In genomic region chr1:20486457-20487235, GRCh38 we compare ENCODE assay signal across 1 cellular context.
TF ChIP-seq lines count a peak whose summit lies in the region.

No MANE protein-coding gene starts in this region.

TF ChIP-seq in HepG2, 621 proteins besides CTCF, POLR2A, EP300 and RAD21 (continued from another document and continues in another):
- TF ChIP-seq, protein P1, sequence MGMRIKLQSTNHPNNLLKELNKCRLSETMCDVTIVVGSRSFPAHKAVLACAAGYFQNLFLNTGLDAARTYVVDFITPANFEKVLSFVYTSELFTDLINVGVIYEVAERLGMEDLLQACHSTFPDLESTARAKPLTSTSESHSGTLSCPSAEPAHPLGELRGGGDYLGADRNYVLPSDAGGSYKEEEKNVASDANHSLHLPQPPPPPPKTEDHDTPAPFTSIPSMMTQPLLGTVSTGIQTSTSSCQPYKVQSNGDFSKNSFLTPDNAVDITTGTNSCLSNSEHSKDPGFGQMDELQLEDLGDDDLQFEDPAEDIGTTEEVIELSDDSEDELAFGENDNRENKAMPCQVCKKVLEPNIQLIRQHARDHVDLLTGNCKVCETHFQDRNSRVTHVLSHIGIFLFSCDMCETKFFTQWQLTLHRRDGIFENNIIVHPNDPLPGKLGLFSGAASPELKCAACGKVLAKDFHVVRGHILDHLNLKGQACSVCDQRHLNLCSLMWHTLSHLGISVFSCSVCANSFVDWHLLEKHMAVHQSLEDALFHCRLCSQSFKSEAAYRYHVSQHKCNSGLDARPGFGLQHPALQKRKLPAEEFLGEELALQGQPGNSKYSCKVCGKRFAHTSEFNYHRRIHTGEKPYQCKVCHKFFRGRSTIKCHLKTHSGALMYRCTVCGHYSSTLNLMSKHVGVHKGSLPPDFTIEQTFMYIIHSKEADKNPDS (CRISPR knock-in tag; IDR thresholded peaks at IDR 0.05), result peak; percentile 77; the same call in 1 of the 2 replicates
- TF ChIP-seq MLLT10 (CRISPR knock-in tag; IDR thresholded peaks at IDR 0.05) (no peak), ZNF12 (CRISPR knock-in tag; IDR thresholded peaks at IDR 0.05) (no peak), ZNF75D (CRISPR knock-in tag; IDR thresholded peaks at IDR 0.05; ENCODE audit: borderline replicate concordance) (no peak), HIVEP1 (CRISPR knock-in tag; IDR thresholded peaks at IDR 0.05) (peak; percentile 94), PHB2 (IDR thresholded peaks at IDR 0.05; ENCODE audit: partially characterized antibody) (no peak), ZFP36 (IDR thresholded peaks at IDR 0.05; ENCODE audit: borderline replicate concordance, low read depth, low read length, partially characterized antibody) (no peak), ZNF674 (CRISPR knock-in tag; IDR thresholded peaks at IDR 0.05; ENCODE audit: low read depth) (no peak), ZNF432 (CRISPR knock-in tag; IDR thresholded peaks at IDR 0.05; ENCODE audit: borderline replicate concordance) (no peak), ZNF558 (CRISPR knock-in tag; IDR thresholded peaks at IDR 0.05; ENCODE audit: borderline replicate concordance) (peak; percentile 77; the same call in 1 of the 2 replicates), ZNF724P (CRISPR knock-in tag; IDR thresholded peaks at IDR 0.05; ENCODE audit: borderline replicate concordance) (no peak), SOX5 (CRISPR knock-in tag; IDR thresholded peaks at IDR 0.05; ENCODE audit: borderline replicate concordance) (peak; percentile 15; the same call in 1 of the 2 replicates), TFDP1 (CRISPR knock-in tag; IDR thresholded peaks at IDR 0.05; ENCODE audit: borderline replicate concordance) (peak; percentile 13; the same call in 1 of the 2 replicates), HNRNPLL (IDR thresholded peaks at IDR 0.05; ENCODE audit: low read depth, low read length, poor library complexity, severe bottlenecking) (peak; percentile 81), CREB1 (IDR thresholded peaks at IDR 0.05) (no peak), CREB1 (CRISPR knock-in tag; IDR thresholded peaks at IDR 0.05) (peak; percentile 49; the same call in 1 of the 2 replicates), MED13 (CRISPR knock-in tag; IDR thresholded peaks at IDR 0.05) (peak; percentile 77; the same call in 1 of the 2 replicates), NRL (CRISPR knock-in tag; IDR thresholded peaks at IDR 0.05; ENCODE audit: borderline replicate concordance) (peak; percentile 78; the same call in 1 of the 2 replicates), ZNF260 (CRISPR knock-in tag; IDR thresholded peaks at IDR 0.05; ENCODE audit: borderline replicate concordance, low read depth) (no peak), ZSCAN12 (CRISPR knock-in tag; IDR thresholded peaks at IDR 0.05) (no peak), ARID2 (CRISPR knock-in tag; IDR thresholded peaks at IDR 0.05; ENCODE audit: borderline replicate concordance) (peak; percentile 96), ZFX (CRISPR knock-in tag; IDR thresholded peaks at IDR 0.05; ENCODE audit: low read depth) (peak; percentile 93), PRDM4 (CRISPR knock-in tag; IDR thresholded peaks at IDR 0.05; ENCODE audit: borderline replicate concordance) (no peak), SATB2 (CRISPR knock-in tag; IDR thresholded peaks at IDR 0.05) (no peak), NFATC3 (CRISPR knock-in tag; IDR thresholded peaks at IDR 0.05) (no peak), HMG20A (CRISPR knock-in tag; IDR thresholded peaks at IDR 0.05; ENCODE audit: borderline replicate concordance) (peak; percentile 41), ELK4 (CRISPR knock-in tag; IDR thresholded peaks at IDR 0.05; ENCODE audit: borderline replicate concordance) (no peak), SMYD3 (CRISPR knock-in tag; IDR thresholded peaks at IDR 0.05) (0 out of 2 replicates have a peak, but pooled peaks have one; percentile 31)
- TF ChIP-seq, protein P2, sequence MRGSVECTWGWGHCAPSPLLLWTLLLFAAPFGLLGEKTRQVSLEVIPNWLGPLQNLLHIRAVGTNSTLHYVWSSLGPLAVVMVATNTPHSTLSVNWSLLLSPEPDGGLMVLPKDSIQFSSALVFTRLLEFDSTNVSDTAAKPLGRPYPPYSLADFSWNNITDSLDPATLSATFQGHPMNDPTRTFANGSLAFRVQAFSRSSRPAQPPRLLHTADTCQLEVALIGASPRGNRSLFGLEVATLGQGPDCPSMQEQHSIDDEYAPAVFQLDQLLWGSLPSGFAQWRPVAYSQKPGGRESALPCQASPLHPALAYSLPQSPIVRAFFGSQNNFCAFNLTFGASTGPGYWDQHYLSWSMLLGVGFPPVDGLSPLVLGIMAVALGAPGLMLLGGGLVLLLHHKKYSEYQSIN (CRISPR knock-in tag; IDR thresholded peaks at IDR 0.05; ENCODE audit: borderline replicate concordance), result no peak
- TF ChIP-seq, protein P3, sequence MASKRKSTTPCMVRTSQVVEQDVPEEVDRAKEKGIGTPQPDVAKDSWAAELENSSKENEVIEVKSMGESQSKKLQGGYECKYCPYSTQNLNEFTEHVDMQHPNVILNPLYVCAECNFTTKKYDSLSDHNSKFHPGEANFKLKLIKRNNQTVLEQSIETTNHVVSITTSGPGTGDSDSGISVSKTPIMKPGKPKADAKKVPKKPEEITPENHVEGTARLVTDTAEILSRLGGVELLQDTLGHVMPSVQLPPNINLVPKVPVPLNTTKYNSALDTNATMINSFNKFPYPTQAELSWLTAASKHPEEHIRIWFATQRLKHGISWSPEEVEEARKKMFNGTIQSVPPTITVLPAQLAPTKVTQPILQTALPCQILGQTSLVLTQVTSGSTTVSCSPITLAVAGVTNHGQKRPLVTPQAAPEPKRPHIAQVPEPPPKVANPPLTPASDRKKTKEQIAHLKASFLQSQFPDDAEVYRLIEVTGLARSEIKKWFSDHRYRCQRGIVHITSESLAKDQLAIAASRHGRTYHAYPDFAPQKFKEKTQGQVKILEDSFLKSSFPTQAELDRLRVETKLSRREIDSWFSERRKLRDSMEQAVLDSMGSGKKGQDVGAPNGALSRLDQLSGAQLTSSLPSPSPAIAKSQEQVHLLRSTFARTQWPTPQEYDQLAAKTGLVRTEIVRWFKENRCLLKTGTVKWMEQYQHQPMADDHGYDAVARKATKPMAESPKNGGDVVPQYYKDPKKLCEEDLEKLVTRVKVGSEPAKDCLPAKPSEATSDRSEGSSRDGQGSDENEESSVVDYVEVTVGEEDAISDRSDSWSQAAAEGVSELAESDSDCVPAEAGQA (IDR thresholded peaks at IDR 0.05; ENCODE audit: low read depth), result 0 out of 2 replicates have a peak, but pooled peaks have one; percentile 15
- TF ChIP-seq, protein P3 (CRISPR knock-in tag; IDR thresholded peaks at IDR 0.05; ENCODE audit: borderline replicate concordance), result no peak
- TF ChIP-seq, protein P4, sequence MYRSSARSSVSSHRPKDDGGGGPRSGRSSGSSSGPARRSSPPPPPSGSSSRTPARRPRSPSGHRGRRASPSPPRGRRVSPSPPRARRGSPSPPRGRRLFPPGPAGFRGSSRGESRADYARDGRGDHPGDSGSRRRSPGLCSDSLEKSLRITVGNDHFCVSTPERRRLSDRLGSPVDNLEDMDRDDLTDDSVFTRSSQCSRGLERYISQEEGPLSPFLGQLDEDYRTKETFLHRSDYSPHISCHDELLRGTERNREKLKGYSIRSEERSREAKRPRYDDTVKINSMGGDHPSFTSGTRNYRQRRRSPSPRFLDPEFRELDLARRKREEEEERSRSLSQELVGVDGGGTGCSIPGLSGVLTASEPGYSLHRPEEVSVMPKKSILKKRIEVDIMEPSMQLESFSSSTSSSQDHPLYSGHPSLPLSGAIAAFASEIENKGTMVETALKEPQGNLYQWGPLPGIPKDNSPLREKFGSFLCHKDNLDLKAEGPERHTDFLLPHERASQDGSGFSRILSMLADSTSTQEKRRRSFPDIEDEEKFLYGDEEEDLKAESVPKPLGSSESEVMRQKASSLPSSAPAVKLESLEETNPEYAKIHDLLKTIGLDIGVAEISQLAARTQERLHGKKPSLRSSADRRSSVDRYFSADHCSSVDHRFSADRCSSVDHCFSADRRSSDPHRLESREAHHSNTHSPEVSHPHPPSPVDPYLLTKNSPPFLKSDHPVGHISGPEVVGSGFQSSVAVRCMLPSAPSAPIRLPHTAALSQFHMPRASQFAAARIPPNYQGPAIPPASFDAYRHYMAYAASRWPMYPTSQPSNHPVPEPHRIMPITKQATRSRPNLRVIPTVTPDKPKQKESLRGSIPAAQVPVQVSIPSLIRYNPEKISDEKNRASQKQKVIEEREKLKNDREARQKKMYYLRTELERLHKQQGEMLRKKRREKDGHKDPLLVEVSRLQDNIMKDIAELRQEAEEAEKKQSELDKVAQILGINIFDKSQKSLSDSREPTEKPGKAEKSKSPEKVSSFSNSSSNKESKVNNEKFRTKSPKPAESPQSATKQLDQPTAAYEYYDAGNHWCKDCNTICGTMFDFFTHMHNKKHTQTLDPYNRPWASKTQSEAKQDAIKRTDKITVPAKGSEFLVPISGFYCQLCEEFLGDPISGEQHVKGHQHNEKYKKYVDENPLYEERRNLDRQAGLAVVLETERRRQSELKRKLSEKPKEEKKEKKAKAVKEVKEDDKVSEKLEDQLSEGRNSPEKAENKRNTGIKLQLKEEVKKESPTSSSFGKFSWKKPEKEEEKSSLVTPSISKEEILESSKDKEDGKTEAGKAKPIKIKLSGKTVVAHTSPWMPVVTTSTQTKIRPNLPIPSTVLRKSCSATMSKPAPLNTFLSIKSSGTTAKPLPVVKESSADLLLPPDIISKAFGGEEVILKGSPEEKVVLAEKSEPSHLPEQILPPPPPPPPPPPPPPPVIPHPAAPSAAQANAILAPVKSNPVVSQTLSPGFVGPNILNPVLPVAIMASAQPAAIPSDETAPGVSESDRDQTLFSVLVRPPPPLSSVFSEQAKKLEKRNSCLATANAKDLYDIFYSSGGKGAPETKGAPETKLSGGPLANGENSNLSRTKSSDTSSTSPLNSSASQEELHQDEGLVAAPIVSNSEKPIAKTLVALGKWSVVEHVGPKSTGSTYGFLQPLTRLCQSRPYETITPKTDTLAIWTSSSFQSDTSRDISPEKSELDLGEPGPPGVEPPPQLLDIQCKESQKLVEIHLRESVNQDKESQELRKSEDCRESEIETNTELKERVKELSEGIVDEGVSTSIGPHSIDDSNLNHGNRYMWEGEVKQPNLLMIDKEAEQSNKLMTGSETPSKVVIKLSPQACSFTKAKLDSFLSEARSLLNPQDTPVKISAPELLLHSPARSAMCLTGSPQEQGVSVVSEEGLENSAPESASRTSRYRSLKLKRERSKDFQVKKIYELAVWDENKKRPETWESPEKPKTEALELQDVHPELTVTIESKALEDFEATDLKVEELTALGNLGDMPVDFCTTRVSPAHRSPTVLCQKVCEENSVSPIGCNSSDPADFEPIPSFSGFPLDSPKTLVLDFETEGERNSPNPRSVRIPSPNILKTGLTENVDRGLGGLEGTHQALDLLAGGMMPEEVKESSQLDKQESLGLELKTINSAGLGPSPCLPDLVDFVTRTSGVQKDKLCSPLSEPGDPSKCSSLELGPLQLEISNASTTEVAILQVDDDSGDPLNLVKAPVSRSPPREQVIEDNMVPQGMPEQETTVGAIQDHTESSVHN (CRISPR knock-in tag; IDR thresholded peaks at IDR 0.05), result no peak
- TF ChIP-seq, protein P5, sequence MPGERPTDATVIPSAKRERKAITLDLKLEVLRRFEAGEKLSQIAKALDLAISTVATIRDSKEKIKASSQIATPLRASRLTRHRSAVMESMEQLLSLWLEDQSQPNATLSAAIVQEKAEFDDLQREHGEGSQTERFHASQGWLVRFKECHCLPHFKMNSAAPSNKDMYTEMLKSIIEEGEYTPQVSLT (CRISPR knock-in tag; IDR thresholded peaks at IDR 0.05; ENCODE audit: borderline replicate concordance, low read depth), result no peak
